Comparison of ENCODE assay signal across 1 cellular context in the genomic region with DNA sequence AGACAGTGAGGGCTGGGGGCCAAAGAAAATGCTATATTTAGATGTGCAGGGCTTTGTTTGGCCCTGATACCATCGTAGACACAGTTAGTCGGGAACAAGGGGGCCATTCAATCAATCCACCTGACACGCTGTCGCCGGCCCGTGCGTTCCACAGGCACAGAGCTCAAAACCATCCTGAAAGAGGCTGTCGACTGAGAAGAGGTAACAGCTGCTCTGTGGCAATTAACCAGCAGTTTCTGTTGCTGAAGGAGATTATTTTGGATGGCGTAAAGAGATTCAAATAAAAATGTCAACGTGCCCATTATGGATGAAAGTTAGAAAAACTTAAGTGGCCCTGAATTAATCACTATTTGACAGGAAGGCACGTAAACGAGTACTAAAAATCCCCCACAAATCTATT.
TF ChIP-seq lines count a peak whose summit lies in the region.

No MANE protein-coding gene starts in this region.

TF ChIP-seq in HEK293, 187 proteins besides CTCF, POLR2A, EP300 and RAD21 (continued from another document and continues in another):
- TF ChIP-seq, protein P1, sequence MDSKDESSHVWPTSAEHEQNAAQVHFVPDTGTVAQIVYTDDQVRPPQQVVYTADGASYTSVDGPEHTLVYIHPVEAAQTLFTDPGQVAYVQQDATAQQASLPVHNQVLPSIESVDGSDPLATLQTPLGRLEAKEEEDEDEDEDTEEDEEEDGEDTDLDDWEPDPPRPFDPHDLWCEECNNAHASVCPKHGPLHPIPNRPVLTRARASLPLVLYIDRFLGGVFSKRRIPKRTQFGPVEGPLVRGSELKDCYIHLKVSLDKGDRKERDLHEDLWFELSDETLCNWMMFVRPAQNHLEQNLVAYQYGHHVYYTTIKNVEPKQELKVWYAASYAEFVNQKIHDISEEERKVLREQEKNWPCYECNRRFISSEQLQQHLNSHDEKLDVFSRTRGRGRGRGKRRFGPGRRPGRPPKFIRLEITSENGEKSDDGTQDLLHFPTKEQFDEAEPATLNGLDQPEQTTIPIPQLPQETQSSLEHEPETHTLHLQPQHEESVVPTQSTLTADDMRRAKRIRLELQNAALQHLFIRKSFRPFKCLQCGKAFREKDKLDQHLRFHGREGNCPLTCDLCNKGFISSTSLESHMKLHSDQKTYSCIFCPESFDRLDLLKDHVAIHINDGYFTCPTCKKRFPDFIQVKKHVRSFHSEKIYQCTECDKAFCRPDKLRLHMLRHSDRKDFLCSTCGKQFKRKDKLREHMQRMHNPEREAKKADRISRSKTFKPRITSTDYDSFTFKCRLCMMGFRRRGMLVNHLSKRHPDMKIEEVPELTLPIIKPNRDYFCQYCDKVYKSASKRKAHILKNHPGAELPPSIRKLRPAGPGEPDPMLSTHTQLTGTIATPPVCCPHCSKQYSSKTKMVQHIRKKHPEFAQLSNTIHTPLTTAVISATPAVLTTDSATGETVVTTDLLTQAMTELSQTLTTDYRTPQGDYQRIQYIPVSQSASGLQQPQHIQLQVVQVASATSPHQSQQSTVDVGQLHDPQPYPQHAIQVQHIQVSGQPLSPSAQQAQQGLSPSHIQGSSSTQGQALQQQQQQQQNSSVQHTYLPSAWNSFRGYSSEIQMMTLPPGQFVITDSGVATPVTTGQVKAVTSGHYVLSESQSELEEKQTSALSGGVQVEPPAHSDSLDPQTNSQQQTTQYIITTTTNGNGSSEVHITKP (tag by site-specific recombination; IDR thresholded peaks at IDR 0.05) = no peak
- TF ChIP-seq WT1 (tag by site-specific recombination; IDR thresholded peaks at IDR 0.05) = peak; percentile 70
- TF ChIP-seq, protein P2, sequence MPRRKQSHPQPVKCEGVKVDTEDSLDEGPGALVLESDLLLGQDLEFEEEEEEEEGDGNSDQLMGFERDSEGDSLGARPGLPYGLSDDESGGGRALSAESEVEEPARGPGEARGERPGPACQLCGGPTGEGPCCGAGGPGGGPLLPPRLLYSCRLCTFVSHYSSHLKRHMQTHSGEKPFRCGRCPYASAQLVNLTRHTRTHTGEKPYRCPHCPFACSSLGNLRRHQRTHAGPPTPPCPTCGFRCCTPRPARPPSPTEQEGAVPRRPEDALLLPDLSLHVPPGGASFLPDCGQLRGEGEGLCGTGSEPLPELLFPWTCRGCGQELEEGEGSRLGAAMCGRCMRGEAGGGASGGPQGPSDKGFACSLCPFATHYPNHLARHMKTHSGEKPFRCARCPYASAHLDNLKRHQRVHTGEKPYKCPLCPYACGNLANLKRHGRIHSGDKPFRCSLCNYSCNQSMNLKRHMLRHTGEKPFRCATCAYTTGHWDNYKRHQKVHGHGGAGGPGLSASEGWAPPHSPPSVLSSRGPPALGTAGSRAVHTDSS (tag by site-specific recombination; IDR thresholded peaks at IDR 0.05) = no peak
- TF ChIP-seq HOXD13 (CRISPR knock-in tag; IDR thresholded peaks at IDR 0.05; ENCODE audit: borderline replicate concordance) = no peak
- no peak for TF ChIP-seq ZNF747 (tag by site-specific recombination; IDR thresholded peaks at IDR 0.05)
- 0 out of 2 replicates have a peak, but pooled peaks have one; percentile 33 for TF ChIP-seq ZBTB17 (tag by site-specific recombination; IDR thresholded peaks at IDR 0.05)
- peak; percentile 68; the same call in 1 of the 2 replicates for TF ChIP-seq MZF1 (tag by site-specific recombination; IDR thresholded peaks at IDR 0.05; ENCODE audit: borderline replicate concordance)
- 0 out of 2 replicates have a peak, but pooled peaks have one; percentile 24 for TF ChIP-seq KLF10 (tag by site-specific recombination; IDR thresholded peaks at IDR 0.05)
- TF ChIP-seq ZNF112 (tag by site-specific recombination; IDR thresholded peaks at IDR 0.05) = no peak
- no peak for TF ChIP-seq KLF7 (tag by site-specific recombination; IDR thresholded peaks at IDR 0.05; ENCODE audit: borderline replicate concordance)
- TF ChIP-seq SETDB1 (IDR thresholded peaks at IDR 0.05; ENCODE audit: insufficient read length, low read length) = no peak
- TF ChIP-seq BCL11A (tag by site-specific recombination; IDR thresholded peaks at IDR 0.05; ENCODE audit: low read depth) = no peak
- no peak; the same call in 1 of the 2 replicates for TF ChIP-seq ZNF335 (tag by site-specific recombination; conservative IDR thresholded peaks at IDR 0.05)
- TF ChIP-seq, protein P3, sequence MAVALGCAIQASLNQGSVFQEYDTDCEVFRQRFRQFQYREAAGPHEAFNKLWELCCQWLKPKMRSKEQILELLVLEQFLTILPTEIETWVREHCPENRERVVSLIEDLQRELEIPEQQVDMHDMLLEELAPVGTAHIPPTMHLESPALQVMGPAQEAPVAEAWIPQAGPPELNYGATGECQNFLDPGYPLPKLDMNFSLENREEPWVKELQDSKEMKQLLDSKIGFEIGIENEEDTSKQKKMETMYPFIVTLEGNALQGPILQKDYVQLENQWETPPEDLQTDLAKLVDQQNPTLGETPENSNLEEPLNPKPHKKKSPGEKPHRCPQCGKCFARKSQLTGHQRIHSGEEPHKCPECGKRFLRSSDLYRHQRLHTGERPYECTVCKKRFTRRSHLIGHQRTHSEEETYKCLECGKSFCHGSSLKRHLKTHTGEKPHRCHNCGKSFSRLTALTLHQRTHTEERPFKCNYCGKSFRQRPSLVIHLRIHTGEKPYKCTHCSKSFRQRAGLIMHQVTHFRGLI (tag by site-specific recombination; IDR thresholded peaks at IDR 0.05) = no peak
- peak; percentile 52; the same call in 1 of the 2 replicates for TF ChIP-seq ZNF561 (tag by site-specific recombination; IDR thresholded peaks at IDR 0.05; ENCODE audit: borderline replicate concordance)
- TF ChIP-seq, protein P4, sequence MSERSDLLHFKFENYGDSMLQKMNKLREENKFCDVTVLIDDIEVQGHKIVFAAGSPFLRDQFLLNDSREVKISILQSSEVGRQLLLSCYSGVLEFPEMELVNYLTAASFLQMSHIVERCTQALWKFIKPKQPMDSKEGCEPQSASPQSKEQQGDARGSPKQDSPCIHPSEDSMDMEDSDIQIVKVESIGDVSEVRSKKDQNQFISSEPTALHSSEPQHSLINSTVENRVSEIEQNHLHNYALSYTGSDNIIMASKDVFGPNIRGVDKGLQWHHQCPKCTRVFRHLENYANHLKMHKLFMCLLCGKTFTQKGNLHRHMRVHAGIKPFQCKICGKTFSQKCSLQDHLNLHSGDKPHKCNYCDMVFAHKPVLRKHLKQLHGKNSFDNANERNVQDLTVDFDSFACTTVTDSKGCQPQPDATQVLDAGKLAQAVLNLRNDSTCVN (tag by site-specific recombination; optimal IDR thresholded peaks at IDR 0.05) = no peak
- TF ChIP-seq ZNF239 (tag by site-specific recombination; IDR thresholded peaks at IDR 0.05) = no peak
- TF ChIP-seq ZSCAN30 (tag by site-specific recombination; IDR thresholded peaks at IDR 0.05) = peak; percentile 71
- TF ChIP-seq ZNF132 (tag by site-specific recombination; IDR thresholded peaks at IDR 0.05; ENCODE audit: borderline replicate concordance) = no peak
- TF ChIP-seq OSR2 (tag by site-specific recombination; IDR thresholded peaks at IDR 0.05) = peak; percentile 83
- no peak for TF ChIP-seq ZNF48 (tag by site-specific recombination; IDR thresholded peaks at IDR 0.05)
- TF ChIP-seq ZNF391 (tag by site-specific recombination; IDR thresholded peaks at IDR 0.05; ENCODE audit: borderline replicate concordance, low read depth) = no peak
- no peak for TF ChIP-seq HOXA7 (CRISPR knock-in tag; IDR thresholded peaks at IDR 0.05; ENCODE audit: borderline replicate concordance)
- TF ChIP-seq ZNF133 (tag by site-specific recombination; IDR thresholded peaks at IDR 0.05) = no peak
- TF ChIP-seq TCF7L2 (IDR thresholded peaks at IDR 0.05; ENCODE audit: borderline replicate concordance, low read depth, low read length) = peak; percentile 88
- TF ChIP-seq, protein P5, sequence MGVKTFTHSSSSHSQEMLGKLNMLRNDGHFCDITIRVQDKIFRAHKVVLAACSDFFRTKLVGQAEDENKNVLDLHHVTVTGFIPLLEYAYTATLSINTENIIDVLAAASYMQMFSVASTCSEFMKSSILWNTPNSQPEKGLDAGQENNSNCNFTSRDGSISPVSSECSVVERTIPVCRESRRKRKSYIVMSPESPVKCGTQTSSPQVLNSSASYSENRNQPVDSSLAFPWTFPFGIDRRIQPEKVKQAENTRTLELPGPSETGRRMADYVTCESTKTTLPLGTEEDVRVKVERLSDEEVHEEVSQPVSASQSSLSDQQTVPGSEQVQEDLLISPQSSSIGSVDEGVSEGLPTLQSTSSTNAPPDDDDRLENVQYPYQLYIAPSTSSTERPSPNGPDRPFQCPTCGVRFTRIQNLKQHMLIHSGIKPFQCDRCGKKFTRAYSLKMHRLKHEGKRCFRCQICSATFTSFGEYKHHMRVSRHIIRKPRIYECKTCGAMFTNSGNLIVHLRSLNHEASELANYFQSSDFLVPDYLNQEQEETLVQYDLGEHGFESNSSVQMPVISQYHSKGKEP (tag by site-specific recombination; IDR thresholded peaks at IDR 0.05) = 0 out of 2 replicates have a peak, but pooled peaks have one; percentile 47
- TF ChIP-seq, protein P6, sequence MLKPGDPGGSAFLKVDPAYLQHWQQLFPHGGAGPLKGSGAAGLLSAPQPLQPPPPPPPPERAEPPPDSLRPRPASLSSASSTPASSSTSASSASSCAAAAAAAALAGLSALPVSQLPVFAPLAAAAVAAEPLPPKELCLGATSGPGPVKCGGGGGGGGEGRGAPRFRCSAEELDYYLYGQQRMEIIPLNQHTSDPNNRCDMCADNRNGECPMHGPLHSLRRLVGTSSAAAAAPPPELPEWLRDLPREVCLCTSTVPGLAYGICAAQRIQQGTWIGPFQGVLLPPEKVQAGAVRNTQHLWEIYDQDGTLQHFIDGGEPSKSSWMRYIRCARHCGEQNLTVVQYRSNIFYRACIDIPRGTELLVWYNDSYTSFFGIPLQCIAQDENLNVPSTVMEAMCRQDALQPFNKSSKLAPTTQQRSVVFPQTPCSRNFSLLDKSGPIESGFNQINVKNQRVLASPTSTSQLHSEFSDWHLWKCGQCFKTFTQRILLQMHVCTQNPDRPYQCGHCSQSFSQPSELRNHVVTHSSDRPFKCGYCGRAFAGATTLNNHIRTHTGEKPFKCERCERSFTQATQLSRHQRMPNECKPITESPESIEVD (tag by site-specific recombination; IDR thresholded peaks at IDR 0.05) = peak; percentile 97
- TF ChIP-seq, protein P7, sequence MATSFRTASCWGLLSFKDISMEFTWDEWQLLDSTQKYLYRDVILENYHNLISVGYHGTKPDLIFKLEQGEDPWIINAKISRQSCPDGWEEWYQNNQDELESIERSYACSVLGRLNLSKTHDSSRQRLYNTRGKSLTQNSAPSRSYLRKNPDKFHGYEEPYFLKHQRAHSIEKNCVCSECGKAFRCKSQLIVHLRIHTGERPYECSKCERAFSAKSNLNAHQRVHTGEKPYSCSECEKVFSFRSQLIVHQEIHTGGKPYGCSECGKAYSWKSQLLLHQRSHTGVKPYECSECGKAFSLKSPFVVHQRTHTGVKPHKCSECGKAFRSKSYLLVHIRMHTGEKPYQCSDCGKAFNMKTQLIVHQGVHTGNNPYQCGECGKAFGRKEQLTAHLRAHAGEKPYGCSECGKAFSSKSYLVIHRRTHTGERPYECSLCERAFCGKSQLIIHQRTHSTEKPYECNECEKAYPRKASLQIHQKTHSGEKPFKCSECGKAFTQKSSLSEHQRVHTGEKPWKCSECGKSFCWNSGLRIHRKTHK (tag by site-specific recombination; IDR thresholded peaks at IDR 0.05) = no peak
- TF ChIP-seq, protein P8, sequence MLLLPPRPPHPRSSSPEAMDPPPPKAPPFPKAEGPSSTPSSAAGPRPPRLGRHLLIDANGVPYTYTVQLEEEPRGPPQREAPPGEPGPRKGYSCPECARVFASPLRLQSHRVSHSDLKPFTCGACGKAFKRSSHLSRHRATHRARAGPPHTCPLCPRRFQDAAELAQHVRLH (tag by site-specific recombination; IDR thresholded peaks at IDR 0.05) = peak; percentile 80
- no peak; the same call in 1 of the 2 replicates for TF ChIP-seq TRIM28 (IDR thresholded peaks at IDR 0.05; ENCODE audit: borderline replicate concordance, low read length)
- no peak for TF ChIP-seq ZNF621 (tag by site-specific recombination; IDR thresholded peaks at IDR 0.05)
- TF ChIP-seq, protein P9, sequence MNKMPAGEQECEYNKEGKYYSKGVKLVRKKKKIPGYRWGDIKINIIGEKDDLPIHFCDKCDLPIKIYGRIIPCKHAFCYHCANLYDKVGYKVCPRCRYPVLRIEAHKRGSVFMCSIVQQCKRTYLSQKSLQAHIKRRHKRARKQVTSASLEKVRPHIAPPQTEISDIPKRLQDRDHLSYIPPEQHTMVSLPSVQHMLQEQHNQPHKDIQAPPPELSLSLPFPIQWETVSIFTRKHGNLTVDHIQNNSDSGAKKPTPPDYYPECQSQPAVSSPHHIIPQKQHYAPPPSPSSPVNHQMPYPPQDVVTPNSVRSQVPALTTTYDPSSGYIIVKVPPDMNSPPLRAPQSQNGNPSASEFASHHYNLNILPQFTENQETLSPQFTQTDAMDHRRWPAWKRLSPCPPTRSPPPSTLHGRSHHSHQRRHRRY (tag by site-specific recombination; IDR thresholded peaks at IDR 0.05) = no peak
- no peak for TF ChIP-seq ZNF121 (tag by site-specific recombination; IDR thresholded peaks at IDR 0.05)
- peak; percentile 68 for TF ChIP-seq ZBTB8A (tag by site-specific recombination; IDR thresholded peaks at IDR 0.05)
- TF ChIP-seq, protein P10, sequence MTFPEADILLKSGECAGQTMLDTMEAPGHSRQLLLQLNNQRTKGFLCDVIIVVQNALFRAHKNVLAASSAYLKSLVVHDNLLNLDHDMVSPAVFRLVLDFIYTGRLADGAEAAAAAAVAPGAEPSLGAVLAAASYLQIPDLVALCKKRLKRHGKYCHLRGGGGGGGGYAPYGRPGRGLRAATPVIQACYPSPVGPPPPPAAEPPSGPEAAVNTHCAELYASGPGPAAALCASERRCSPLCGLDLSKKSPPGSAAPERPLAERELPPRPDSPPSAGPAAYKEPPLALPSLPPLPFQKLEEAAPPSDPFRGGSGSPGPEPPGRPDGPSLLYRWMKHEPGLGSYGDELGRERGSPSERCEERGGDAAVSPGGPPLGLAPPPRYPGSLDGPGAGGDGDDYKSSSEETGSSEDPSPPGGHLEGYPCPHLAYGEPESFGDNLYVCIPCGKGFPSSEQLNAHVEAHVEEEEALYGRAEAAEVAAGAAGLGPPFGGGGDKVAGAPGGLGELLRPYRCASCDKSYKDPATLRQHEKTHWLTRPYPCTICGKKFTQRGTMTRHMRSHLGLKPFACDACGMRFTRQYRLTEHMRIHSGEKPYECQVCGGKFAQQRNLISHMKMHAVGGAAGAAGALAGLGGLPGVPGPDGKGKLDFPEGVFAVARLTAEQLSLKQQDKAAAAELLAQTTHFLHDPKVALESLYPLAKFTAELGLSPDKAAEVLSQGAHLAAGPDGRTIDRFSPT (tag by site-specific recombination; IDR thresholded peaks at IDR 0.05) = no peak
- TF ChIP-seq ZNF624 (tag by site-specific recombination; IDR thresholded peaks at IDR 0.05) = no peak
- TF ChIP-seq SCRT1 (tag by site-specific recombination; IDR thresholded peaks at IDR 0.05; ENCODE audit: borderline replicate concordance) = peak; percentile 86
- TF ChIP-seq ZNF223 (tag by site-specific recombination; IDR thresholded peaks at IDR 0.05) = no peak
- TF ChIP-seq RBAK (tag by site-specific recombination; IDR thresholded peaks at IDR 0.05) = no peak
- no peak for TF ChIP-seq ZNF660 (tag by site-specific recombination; IDR thresholded peaks at IDR 0.05)
- TF ChIP-seq ZNF311 (tag by site-specific recombination; IDR thresholded peaks at IDR 0.05; ENCODE audit: borderline replicate concordance) = no peak
- TF ChIP-seq ZNF416 (tag by site-specific recombination; IDR thresholded peaks at IDR 0.05) = no peak
- peak; percentile 39; the same call in 1 of the 2 replicates for TF ChIP-seq ZEB2 (tag by site-specific recombination; IDR thresholded peaks at IDR 0.05)
- no peak for TF ChIP-seq ZNF529 (tag by site-specific recombination; IDR thresholded peaks at IDR 0.05; ENCODE audit: insufficient replicate concordance)
- TF ChIP-seq ZXDB (tag by site-specific recombination; IDR thresholded peaks at IDR 0.05) = peak; percentile 86
- no peak for TF ChIP-seq ZNF830 (tag by site-specific recombination; IDR thresholded peaks at IDR 0.05; ENCODE audit: low read depth)
- no peak for TF ChIP-seq ZNF76 (tag by site-specific recombination; IDR thresholded peaks at IDR 0.05; ENCODE audit: borderline replicate concordance, low read depth)
